In genomic region chr12:130633771-130634170, GRCh38 we compare ENCODE assay signal across 12 cellular contexts.
DNase-seq lines count a peak whose midpoint lies in the region; ATAC-seq, FAIRE-seq and TF ChIP-seq lines count a peak whose summit lies in the region.
"Had no signal": no experiment of that assay in that cellular context is flagged by ENCODE, and none has a peak within 500 bp of the region (broad histone marks: within the 10 kb centered on the region; RNA-seq: fewer than 3 reads in every experiment).

No MANE protein-coding gene starts in this region.

- TF ChIP-seq EP300 in transverse colon (IDR thresholded peaks at IDR 0.05; ENCODE audit: low read depth) = no peak

- no peaks in the 10 kb centered on the region for H3K36me3 ChIP-seq in RWPE2 (ENCODE audit: low read depth)
- H3K36me3 ChIP-seq in kidney (ENCODE audit: control insufficient read depth in 1 of 2, insufficient read depth in 2 of 2, low read length in 2 of 2) = no peaks in the 10 kb centered on the region
- no peaks in the 10 kb centered on the region for H3K36me3 ChIP-seq in transverse colon

- no peak overlapping the region for H3K9ac ChIP-seq in kidney (ENCODE audit: low read length in 2 of 2)

- TF ChIP-seq CTCF in RWPE2 (IDR thresholded peaks at IDR 0.05; ENCODE audit: poor library complexity, severe bottlenecking) (no peak), kidney (IDR thresholded peaks at IDR 0.05; ENCODE audit: borderline replicate concordance, extremely low read depth, insufficient read depth) (no peak), transverse colon (IDR thresholded peaks at IDR 0.05) (no peak)

- WGBS in transverse colon (ENCODE audit: low coverage in 1 of 2), 2 donors = 20 to 23% methylated on average over 1 to 17 of the region's 17 CpGs

- ATAC-seq in RWPE2 (ENCODE audit: low read depth) (peak; percentile 64), HG03354 (IDR thresholded peaks at IDR 0.05; ENCODE audit: poor library complexity, severe bottlenecking, unreplicated experiment) (no peak), HG03469 (IDR thresholded peaks at IDR 0.05; ENCODE audit: unreplicated experiment) (no peak)
- ATAC-seq: HCT116, K562 had no signal

- H3K4me1 ChIP-seq in RWPE2 (ENCODE audit: insufficient read depth, poor library complexity, severe bottlenecking) (no peaks in the 10 kb centered on the region), kidney (ENCODE audit: control insufficient read depth in 1 of 2, insufficient read depth in 1 of 2, low read depth in 1 of 2, low read length in 2 of 2) (no peaks in the 10 kb centered on the region), transverse colon (peaks cover 0 to 3% (median 1%) of the 10 kb centered on the region in 4 donors)

- intact Hi-C loops in kidney (cut with DNase I) = no loop called here
- intact Hi-C loops in transverse colon (cut with DNase I; ENCODE audit: low total_unique reads) = no loop called here

- no peak overlapping the region for H3K4me3 ChIP-seq in RWPE2 (ENCODE audit: severe bottlenecking)
- H3K4me3 ChIP-seq in kidney (ENCODE audit: low read length in 2 of 2) = peak overlapping the region in 1 of 2 donors; percentile 25
- no peak overlapping the region for H3K4me3 ChIP-seq in transverse colon
- H3K4me3 ChIP-seq: K562 had no signal

- no peak for TF ChIP-seq POLR2A in transverse colon (IDR thresholded peaks at IDR 0.05)

- FAIRE-seq in kidney (lab: Jason Lieb, UNC) = no peak
- FAIRE-seq: K562, TTC549 had no signal

- H3K9me3 ChIP-seq in RWPE2 (ENCODE audit: severe bottlenecking) (no peaks in the 10 kb centered on the region), kidney (ENCODE audit: control insufficient read depth in 1 of 2, low read length in 2 of 2) (no peaks in the 10 kb centered on the region), transverse colon (no peaks in the 10 kb centered on the region)

- H3K27ac ChIP-seq in RWPE2 (ENCODE audit: poor library complexity, severe bottlenecking) (no peak overlapping the region), kidney (ENCODE audit: low read depth in 2 of 2, low read length in 2 of 2) (no peak overlapping the region), transverse colon (no peak overlapping the region)

- H3K27me3 ChIP-seq in RWPE2 (ENCODE audit: insufficient read depth, poor library complexity, severe bottlenecking) = peaks cover 36% of the 10 kb centered on the region
- H3K27me3 ChIP-seq in transverse colon = peaks cover 17% of the 10 kb centered on the region

- DNase-seq in NCI-H1436 treated with DMSO at 0.1 percent for 48 hours (lab: John Stamatoyannopoulos, UW) (peak; percentile 86), RWPE2 (ENCODE audit: low spot score) (no peak), kidney (peak; percentile 91), transverse colon (peak; percentile 46), T-helper 9 cell (no peak)
- no peak for DNase-seq in stimulated activated CD4-positive, alpha-beta T cell treated with anti-CD3 and anti-CD28 coated beads, Interleukin-12 subunit alpha, Interleukin-12 subunit beta, amount 100 ng/mL, for 4 hours
- DNase-seq: amniotic stem cell had no signal

- in situ Hi-C loops in transverse colon (cut with MboI; ENCODE audit: low pct_ligation_motif_present in 1 of 4, low pct_unique_long_range_greater_than_20kb in 1 of 4, low sequenced_read_pairs in 3 of 4) = no loop called here

Comparison
In these comparisons a context has a peak if more than half of its experiments do, and no peak if none do; other contexts are left out.
1. DNase-seq: peak in NCI-H1436 treated with DMSO at 0.1 percent for 48 hours (single experiment), kidney (single experiment) and transverse colon (single experiment); none in RWPE2 (single experiment), stimulated activated CD4-positive, alpha-beta T cell treated with anti-CD3 and anti-CD28 coated beads, Interleukin-12 subunit alpha, Interleukin-12 subunit beta, amount 100 ng/mL, for 4 hours (single experiment) and T-helper 9 cell (single experiment).